25 cellular contexts compared by ENCODE assay signal in the genomic region with DNA sequence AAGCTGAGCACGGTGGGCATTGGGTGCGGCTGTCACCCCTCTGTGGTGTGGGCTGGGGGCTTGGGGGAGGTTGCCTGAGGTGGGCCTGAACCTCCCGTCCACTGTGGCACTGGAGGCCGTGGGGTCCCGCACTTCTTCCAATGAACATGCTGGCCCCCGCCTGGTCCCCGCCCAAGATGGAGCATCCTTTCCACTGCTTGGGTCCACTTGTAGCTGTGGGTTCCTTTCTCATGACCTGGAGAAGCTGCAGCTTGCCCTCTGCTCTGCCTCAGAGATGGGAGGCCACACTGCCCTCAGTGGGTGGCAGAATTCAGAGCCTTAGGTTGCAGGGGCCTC. TPM values are rescaled to one million over a fixed set of nuclear protein-coding genes. Genes with fewer than 3 reads are reported as not detected.
DNase-seq lines count a peak whose midpoint lies in the region; ATAC-seq and TF ChIP-seq lines count a peak whose summit lies in the region.
"Had no signal": no experiment of that assay in that cellular context is flagged by ENCODE, and none has a peak within 500 bp of the region (broad histone marks: within the 10 kb centered on the region; RNA-seq: fewer than 3 reads in every experiment).

No MANE protein-coding gene starts in this region.

- WGBS in H9 (ENCODE audit: extremely low coverage, insufficient read length, low lambda C conversion rate), result no CpG with 5 or more reads among the region's 7 CpGs
- 18 to 57% (median 50%) methylated on average over 4 to 7 of the region's 7 CpGs for WGBS in spleen, 5 donors

- no peak overlapping the region for H3T11ph ChIP-seq in H9 (ENCODE audit: low read length)

- H3K14ac ChIP-seq in H9 (ENCODE audit: insufficient read depth, low read length), result peak overlapping the region; percentile 25; the same call in 1 of the 2 replicates

- H4K20me1 ChIP-seq in H9 (ENCODE audit: control insufficient read depth, insufficient read depth, insufficient read length), result no peaks in the 10 kb centered on the region

- H4K5ac ChIP-seq in H9 (ENCODE audit: insufficient read length, low read depth, low read length), result no peak overlapping the region

- H3K27ac Mint-ChIP-seq in H9 (peak overlapping the region in 1 of 3 experiments; percentile 91; a peak in 4 of 7 replicates), osteocyte (ENCODE audit: unreplicated experiment) (no peak overlapping the region)
- H3K27ac Mint-ChIP-seq: activated CD4-positive, alpha-beta memory T cell treated with anti-CD3 and anti-CD28 coated beads for 36 hours; activated naive CD4-positive, alpha-beta T cell treated with anti-CD3 and anti-CD28 coated beads for 36 hours had no signal

- H3K23me2 ChIP-seq in H9 (ENCODE audit: insufficient read length, low read depth, low read length, poor library complexity, severe bottlenecking), result no peaks in the 10 kb centered on the region

- no peaks in the 10 kb centered on the region for H3K9me3 Mint-ChIP-seq in H9
- H3K9me3 Mint-ChIP-seq in osteocyte (ENCODE audit: unreplicated experiment), result no peaks in the 10 kb centered on the region
- H3K9me3 Mint-ChIP-seq: activated CD4-positive, alpha-beta memory T cell treated with anti-CD3 and anti-CD28 coated beads for 36 hours; activated naive CD4-positive, alpha-beta T cell treated with anti-CD3 and anti-CD28 coated beads for 36 hours had no signal

- H3K36me3 ChIP-seq in WERI-Rb-1 (peaks cover 5% of the 10 kb centered on the region), iPS-20b (ENCODE audit: insufficient read depth, low read depth, low read length) (no peaks in the 10 kb centered on the region), spleen (peaks cover 0 to 83% (median 48%) of the 10 kb centered on the region in 6 donors)
- H3K36me3 ChIP-seq: MG63 had no signal

- no peak for ATAC-seq in left lobe of liver
- ATAC-seq in HG02571 (IDR thresholded peaks at IDR 0.05; ENCODE audit: unreplicated experiment), result no peak
- ATAC-seq: activated CD4-positive, CD25-positive, alpha-beta regulatory T cell treated with anti-CD3 and anti-CD28 coated beads, Interleukin-2, amount 50 U/mL, for 24 hours; gastroesophageal sphincter; left ventricle myocardium superior had no signal

- H3K9me3 ChIP-seq in H9 (ENCODE audit: control insufficient read depth, low read depth, low read length), result no peaks in the 10 kb centered on the region
- H3K9me3 ChIP-seq in WERI-Rb-1 (ENCODE audit: severe bottlenecking), result no peaks in the 10 kb centered on the region
- H3K9me3 ChIP-seq in iPS-20b (ENCODE audit: insufficient read depth, low read depth, low read length), result no peaks in the 10 kb centered on the region
- H3K9me3 ChIP-seq in spleen, result no peaks in the 10 kb centered on the region
- H3K9me3 ChIP-seq: gastroesophageal sphincter, MG63, SK-N-SH had no signal

- H3K79me1 ChIP-seq in H9 (ENCODE audit: insufficient read depth, low read depth, low read length, poor library complexity, severe bottlenecking), result no peaks in the 10 kb centered on the region

- H3K4me1 Mint-ChIP-seq in H9 (peaks cover 22% of the 10 kb centered on the region in 2 experiments), osteocyte (ENCODE audit: unreplicated experiment) (peaks cover 22% of the 10 kb centered on the region)

- no peak for DNase-seq in H9
- no peak for DNase-seq in WERI-Rb-1
- peak; percentile 72 for DNase-seq in spleen
- DNase-seq in pons (ENCODE audit: low spot score), result no peak
- DNase-seq in osteocyte (ENCODE audit: extremely low spot score, unreplicated experiment), result no peak
- DNase-seq in left lobe of liver (ENCODE audit: low spot score), result no peak
- DNase-seq: activated CD4-positive, alpha-beta memory T cell treated with anti-CD3 and anti-CD28 coated beads for 36 hours; activated naive CD4-positive, alpha-beta T cell treated with anti-CD3 and anti-CD28 coated beads for 36 hours; amniotic stem cell; Calu3; DMS79 treated with DMSO at 0.1 percent for 48 hours; GOT3; left ventricle myocardium superior; MG63; NCI-H2227 treated with DMSO at 0.1 percent for 48 hours; NK-92 treated with Interleukin-12 subunit alpha and Interleukin-12 subunit beta, amount 100 ng/mL, for 24 hours; occipital lobe; stimulated activated naive CD4-positive, alpha-beta T cell had no signal

- no peak overlapping the region for H3K23ac ChIP-seq in H9 (ENCODE audit: insufficient read length, low read depth, low read length)

- H2AFZ ChIP-seq in H9 (ENCODE audit: low read length), result no peak overlapping the region

- H3K79me2 ChIP-seq in H9 (ENCODE audit: insufficient read depth, low read length), result no peaks in the 10 kb centered on the region

- H2AK5ac ChIP-seq in H9 (ENCODE audit: insufficient read length, low read length), result no peak overlapping the region

- intact Hi-C loops in spleen (cut with DNase I; ENCODE audit: low total_unique reads), result no loop called here

- no peak overlapping the region for H4K8ac ChIP-seq in H9 (replicated peaks; ENCODE audit: insufficient read length, low read depth, low read length)

- H4K91ac ChIP-seq in H9 (ENCODE audit: insufficient read length, low read depth, low read length), result no peak overlapping the region

- no peak overlapping the region for H3K4me2 ChIP-seq in H9 (ENCODE audit: insufficient read depth, insufficient read length, low read length)
- H3K4me2 ChIP-seq: SK-N-SH had no signal

- H3K27ac ChIP-seq in H9 (ENCODE audit: insufficient read length, low read depth, low read length), result no peak overlapping the region
- peak overlapping the region; percentile 75 for H3K27ac ChIP-seq in WERI-Rb-1
- peak overlapping the region; percentile 91 for H3K27ac ChIP-seq in iPS-20b (ENCODE audit: low read length)
- peak overlapping the region in 2 of 8 donors; percentile 20 to 32 for H3K27ac ChIP-seq in spleen
- H3K27ac ChIP-seq: gastroesophageal sphincter had no signal

- TF ChIP-seq POLR2A in spleen (IDR thresholded peaks at IDR 0.05), result no peak

- H3K9ac ChIP-seq in H9 (ENCODE audit: extremely low read depth, insufficient read length, low read length), result no peak overlapping the region
- H3K9ac ChIP-seq in iPS-20b (ENCODE audit: low read depth, low read length), result peak overlapping the region; percentile 66; the same call in 1 of the 2 replicates
- H3K9ac ChIP-seq: SK-N-SH had no signal

- TF ChIP-seq CTCF in H9 (conservative IDR thresholded peaks at IDR 0.05), result no peak
- no peak for TF ChIP-seq CTCF in WERI-Rb-1 (IDR thresholded peaks at IDR 0.05; ENCODE audit: low read depth, low read length)
- no peak for TF ChIP-seq CTCF in spleen (IDR thresholded peaks at IDR 0.05 in 8 of 11, conservative IDR thresholded peaks at IDR 0.05 in 3 of 11)
- TF ChIP-seq CTCF in osteocyte (IDR thresholded peaks at IDR 0.05), result no peak

- no peak overlapping the region for H2BK12ac ChIP-seq in H9 (ENCODE audit: insufficient read length, low read depth, low read length)

- H3K27me3 ChIP-seq in H9 (ENCODE audit: insufficient read depth, low read length) (no peaks in the 10 kb centered on the region), WERI-Rb-1 (ENCODE audit: insufficient read depth, low read depth, severe bottlenecking) (no peaks in the 10 kb centered on the region), iPS-20b (ENCODE audit: insufficient read depth, low read length) (no peaks in the 10 kb centered on the region), spleen (replicated peaks in 1 of 7) (no peaks in the 10 kb centered on the region)
- H3K27me3 ChIP-seq: gastroesophageal sphincter, MG63 had no signal

- H2BK15ac ChIP-seq in H9 (ENCODE audit: low read depth, low read length), result no peak overlapping the region

- no peak overlapping the region for H2BK5ac ChIP-seq in H9 (ENCODE audit: insufficient read length, low read length)

- no peak overlapping the region for H2BK20ac ChIP-seq in H9 (ENCODE audit: low read depth, low read length, poor library complexity, severe bottlenecking)

- no peak overlapping the region for H3K4ac ChIP-seq in H9 (ENCODE audit: low read depth, low read length)

- H3K18ac ChIP-seq in H9 (ENCODE audit: insufficient read length, low read depth, low read length), result no peak overlapping the region

- H3K27me3 Mint-ChIP-seq in H9 (ENCODE audit: low read depth), result no peaks in the 10 kb centered on the region; the same call in 1 of the 2 replicates
- no peaks in the 10 kb centered on the region for H3K27me3 Mint-ChIP-seq in osteocyte (ENCODE audit: unreplicated experiment)
- H3K27me3 Mint-ChIP-seq: activated CD4-positive, alpha-beta memory T cell treated with anti-CD3 and anti-CD28 coated beads for 36 hours had no signal

- H3K36me3 Mint-ChIP-seq in H9 (ENCODE audit: insufficient read depth in 1 of 3, low read depth in 3 of 3) (no peaks in the 10 kb centered on the region), osteocyte (ENCODE audit: unreplicated experiment) (no peaks in the 10 kb centered on the region)

- H3K56ac ChIP-seq in H9 (ENCODE audit: insufficient read length, low read depth, low read length), result no peak overlapping the region

- H2BK120ac ChIP-seq in H9 (ENCODE audit: low read depth, low read length, poor library complexity, severe bottlenecking), result no peak overlapping the region

- H3K4me3 ChIP-seq in WERI-Rb-1 (ENCODE audit: low read depth, low read length) (no peak overlapping the region), iPS-20b (ENCODE audit: low read length) (peak overlapping the region; percentile 10; the same call in 1 of the 2 replicates), spleen (no peak overlapping the region)
- H3K4me3 ChIP-seq: gastroesophageal sphincter, MG63 had no signal

- no peak overlapping the region; a peak in 1 of 5 replicates for H3K4me3 Mint-ChIP-seq in H9
- no peak overlapping the region for H3K4me3 Mint-ChIP-seq in osteocyte (ENCODE audit: unreplicated experiment)
- H3K4me3 Mint-ChIP-seq: activated CD4-positive, alpha-beta memory T cell treated with anti-CD3 and anti-CD28 coated beads for 36 hours; activated naive CD4-positive, alpha-beta T cell treated with anti-CD3 and anti-CD28 coated beads for 36 hours had no signal

- H3K4me1 ChIP-seq in H9 (ENCODE audit: insufficient read depth, low read length), result peaks cover 4% of the 10 kb centered on the region
- H3K4me1 ChIP-seq in iPS-20b (ENCODE audit: insufficient read depth, low read length), result peaks cover 14% of the 10 kb centered on the region; the same call in 1 of the 2 replicates
- H3K4me1 ChIP-seq in spleen, result peaks cover 18 to 92% (median 62%) of the 10 kb centered on the region in 6 donors

RNA-seq across cellular contexts. Expression of a gene that starts 26.2 kb away (rescaled TPM):
- 0.39 and 0.74 TPM in 2 replicates for total RNA-seq in H9 (2021)
- 100 to 1,000 TPM in 1 of 7 donors, 10 to 100 TPM in 6; 58.0 to 157 (median 69.4) TPM for total RNA-seq in spleen
- polyA plus RNA-seq in spleen, result 10 to 100 TPM; 23.3 to 43.7 (median 23.5) TPM
- total RNA-seq in osteocyte, result 0.70 and 1.6 TPM in 2 replicates
- total RNA-seq in left lobe of liver, result 33.3 TPM

RNA-seq across cellular contexts. Expression of a gene that starts 44.3 kb away (rescaled TPM):
- total RNA-seq in H9 (2021), result 2.9 and 3.0 TPM in 2 replicates
- 1 to 10 TPM; 1.2 to 5.5 (median 3.1) TPM for total RNA-seq in spleen
- 1 to 10 TPM in 2 of 3 donors, under 1 TPM in 1; 0.26 to 2.5 (median 1.9) TPM for polyA plus RNA-seq in spleen
- total RNA-seq in osteocyte, result 0.16 and 0.37 TPM in 2 replicates
- total RNA-seq in left lobe of liver, result 1.6 TPM
- total RNA-seq: activated CD4-positive, alpha-beta memory T cell treated with anti-CD3 and anti-CD28 coated beads for 36 hours; activated naive CD4-positive, alpha-beta T cell treated with anti-CD3 and anti-CD28 coated beads for 36 hours; Calu3; T-helper 1 cell treated with Interleukin-12 subunit alpha and Interleukin-12 subunit beta and Interleukin-4 antibody, amounts not matched to agents 30 ng/mL and 1 ng/mL, for 36 hours had no signal
- polyA plus RNA-seq: CD14-positive monocyte had no signal

Comparison
In these comparisons a context has a peak if more than half of its experiments do, and no peak if none do; other contexts are left out.
1. RNA of a gene that starts 26.2 kb away (total RNA-seq): 58.0 to 157 TPM in spleen and 33.3 TPM in left lobe of liver (single experiment); 0.39 to 0.74 TPM in H9 and 0.70 to 1.6 TPM in osteocyte; every median in the first group is over 10 times any median in the second.